ENCODE assay signal across 13 cellular contexts in genomic region chr21:38303300-38303699, GRCh38. TPM values are rescaled to one million over a fixed set of nuclear protein-coding genes. Genes with fewer than 3 reads are reported as not detected.
DNase-seq lines count a peak whose midpoint lies in the region; ATAC-seq and TF ChIP-seq lines count a peak whose summit lies in the region.
"Had no signal": no experiment of that assay in that cellular context is flagged by ENCODE, and none has a peak within 500 bp of the region (broad histone marks: within the 10 kb centered on the region; RNA-seq: fewer than 3 reads in every experiment).

No MANE protein-coding gene starts in this region.

- 11% methylated on average over 3 of the region's 3 CpGs for WGBS in SK-N-SH (ENCODE audit: low lambda C conversion rate)

- H3K27me3 ChIP-seq in SK-N-SH (ENCODE audit: insufficient read depth) = no peaks in the 10 kb centered on the region

- ATAC-seq in GM19023 (IDR thresholded peaks at IDR 0.05; ENCODE audit: unreplicated experiment) = no peak

- H3K4me3 ChIP-seq in SK-N-SH (ENCODE audit: low read depth in 2 of 2, low read length in 1 of 2) (no peak overlapping the region), fibroblast of villous mesenchyme (ENCODE audit: low read depth, low read length) (no peak overlapping the region), retinal pigment epithelial cell (ENCODE audit: low read length) (no peak overlapping the region)

- peak in 1 of 2 experiments; percentile 49; a peak in 1 of 4 replicates for TF ChIP-seq EP300 in SK-N-SH (IDR thresholded peaks at IDR 0.05; ENCODE audit: borderline replicate concordance in 1 of 2, low read depth in 1 of 2, low read length in 1 of 2)

- no peak overlapping the region for H3K4me2 ChIP-seq in SK-N-SH

- H3K27ac ChIP-seq in SK-N-SH (ENCODE audit: low read depth in 2 of 2, low read length in 1 of 2) = peak overlapping the region in 1 of 2 experiments; percentile 54; a peak in 2 of 4 replicates

- H3K9me3 ChIP-seq in SK-N-SH = no peaks in the 10 kb centered on the region

- no peak overlapping the region for H2AFZ ChIP-seq in SK-N-SH (ENCODE audit: low read depth)

- H3F3A ChIP-seq in SK-N-SH (replicated peaks; ENCODE audit: insufficient read depth) = peaks cover 17% of the 10 kb centered on the region

- no peaks in the 10 kb centered on the region for H3K9me2 ChIP-seq in SK-N-SH

- no peaks in the 10 kb centered on the region for H4K20me1 ChIP-seq in SK-N-SH (ENCODE audit: insufficient read depth)

- H3K36me3 ChIP-seq in SK-N-SH (replicated peaks in 1 of 2; ENCODE audit: control insufficient read depth in 1 of 2, insufficient read depth in 2 of 2, low read length in 1 of 2) = no peaks in the 10 kb centered on the region

- TF ChIP-seq CTCF in SK-N-SH (IDR thresholded peaks at IDR 0.05) = no peak
- no peak for TF ChIP-seq CTCF in fibroblast of villous mesenchyme (IDR thresholded peaks at IDR 0.05; ENCODE audit: insufficient read depth, low read depth, low read length)
- no peak for TF ChIP-seq CTCF in retinal pigment epithelial cell (conservative IDR thresholded peaks at IDR 0.05; ENCODE audit: low read depth, low read length)

- H3K79me2 ChIP-seq in SK-N-SH (ENCODE audit: insufficient read depth) = no peaks in the 10 kb centered on the region

- no peak for TF ChIP-seq RAD21 in SK-N-SH (IDR thresholded peaks at IDR 0.05; ENCODE audit: low read length)

- H3K4me1 ChIP-seq in SK-N-SH (ENCODE audit: control insufficient read depth in 1 of 2, insufficient read depth in 2 of 2, low read depth in 1 of 2, low read length in 1 of 2) = 0 out of 4 replicates have a peak, but pooled peaks cover 0 to 5% of the 10 kb centered on the region in 2 experiments

- no peak overlapping the region for H3K9ac ChIP-seq in SK-N-SH

- CTCF ChIA-PET in SK-N-SH (lab: Yijun Ruan, JAX) = interaction anchor here (0.9 kb wide), 1 partner anchor 53 kb away, joined by 3 read pairs; no protein-coding TSS in a partner anchor

- POLR2A ChIA-PET in SK-N-SH (lab: Yijun Ruan, JAX) = no interaction called here

- DNase-seq in EL (peak; percentile 91), SK-N-SH (no peak), fibroblast of villous mesenchyme (ENCODE audit: low read depth) (peak; percentile 96), retinal pigment epithelial cell (ENCODE audit: low read depth) (peak; percentile 77), islet precursor cell (no peak), T-helper 9 cell (no peak), HuH-7 (ENCODE audit: low spot score) (no peak)
- DNase-seq: activated CD4-positive, alpha-beta T cell treated with anti-CD3 and anti-CD28 coated beads, Interleukin-2, amount 50 U/mL, for 4 hours; activated naive CD8-positive, alpha-beta T cell treated with anti-CD3 and anti-CD28 coated beads, Interleukin-2, amount 10 ng/mL, durations not matched to agents 7 days and 5 days; erythroblast; stimulated activated naive CD4-positive, alpha-beta T cell treated with Interleukin-2 at 50 U/mL for 16 hours had no signal

TF ChIP-seq in SK-N-SH, 30 proteins besides CTCF, POLR2A, EP300 and RAD21:
- TF ChIP-seq FOSL2 (IDR thresholded peaks at IDR 0.05; ENCODE audit: borderline replicate concordance, low read depth) (peak; percentile 82), TCF12 (IDR thresholded peaks at IDR 0.05) (peak; percentile 67), RXRA (IDR thresholded peaks at IDR 0.05; ENCODE audit: borderline replicate concordance, low read depth) (no peak), EZH2phosphoT487 (IDR thresholded peaks at IDR 0.05; ENCODE audit: borderline replicate concordance, low read depth) (no peak), TAF1 (IDR thresholded peaks at IDR 0.05; ENCODE audit: borderline replicate concordance, low read depth, low read length) (no peak), SIN3A (IDR thresholded peaks at IDR 0.05; ENCODE audit: borderline replicate concordance, low read depth, low read length) (no peak), GABPA (IDR thresholded peaks at IDR 0.05; ENCODE audit: low read depth) (no peak), CHD2 (IDR thresholded peaks at IDR 0.05; ENCODE audit: low read length, partially characterized antibody) (no peak), JUND (IDR thresholded peaks at IDR 0.05) (peak; percentile 78), ZBTB33 (IDR thresholded peaks at IDR 0.05; ENCODE audit: borderline replicate concordance, low read depth) (no peak), MEF2A (IDR thresholded peaks at IDR 0.05; ENCODE audit: borderline replicate concordance, low read depth) (no peak), IRF3 (IDR thresholded peaks at IDR 0.05; ENCODE audit: low read depth, low read length) (no peak), NRF1 (IDR thresholded peaks at IDR 0.05; ENCODE audit: low read depth, low read length) (no peak), RFX5 (IDR thresholded peaks at IDR 0.05; ENCODE audit: low read length) (no peak), ELF1 (IDR thresholded peaks at IDR 0.05) (no peak), POLR2AphosphoS5 (IDR thresholded peaks at IDR 0.05; ENCODE audit: low read depth, low read length) (no peak), TEAD4 (IDR thresholded peaks at IDR 0.05; ENCODE audit: borderline replicate concordance, insufficient read depth) (no peak), MAX (IDR thresholded peaks at IDR 0.05; ENCODE audit: low read depth) (peak; percentile 80)
- TF ChIP-seq, protein P1, sequence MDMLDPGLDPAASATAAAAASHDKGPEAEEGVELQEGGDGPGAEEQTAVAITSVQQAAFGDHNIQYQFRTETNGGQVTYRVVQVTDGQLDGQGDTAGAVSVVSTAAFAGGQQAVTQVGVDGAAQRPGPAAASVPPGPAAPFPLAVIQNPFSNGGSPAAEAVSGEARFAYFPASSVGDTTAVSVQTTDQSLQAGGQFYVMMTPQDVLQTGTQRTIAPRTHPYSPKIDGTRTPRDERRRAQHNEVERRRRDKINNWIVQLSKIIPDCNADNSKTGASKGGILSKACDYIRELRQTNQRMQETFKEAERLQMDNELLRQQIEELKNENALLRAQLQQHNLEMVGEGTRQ (IDR thresholded peaks at IDR 0.05; ENCODE audit: borderline replicate concordance, low read depth, low read length) = no peak
- TF ChIP-seq, protein P2, sequence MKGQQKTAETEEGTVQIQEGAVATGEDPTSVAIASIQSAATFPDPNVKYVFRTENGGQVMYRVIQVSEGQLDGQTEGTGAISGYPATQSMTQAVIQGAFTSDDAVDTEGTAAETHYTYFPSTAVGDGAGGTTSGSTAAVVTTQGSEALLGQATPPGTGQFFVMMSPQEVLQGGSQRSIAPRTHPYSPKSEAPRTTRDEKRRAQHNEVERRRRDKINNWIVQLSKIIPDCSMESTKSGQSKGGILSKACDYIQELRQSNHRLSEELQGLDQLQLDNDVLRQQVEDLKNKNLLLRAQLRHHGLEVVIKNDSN (IDR thresholded peaks at IDR 0.05; ENCODE audit: borderline replicate concordance, low read depth) = peak; percentile 32; the same call in 1 of the 2 replicates
- TF ChIP-seq, protein P3, sequence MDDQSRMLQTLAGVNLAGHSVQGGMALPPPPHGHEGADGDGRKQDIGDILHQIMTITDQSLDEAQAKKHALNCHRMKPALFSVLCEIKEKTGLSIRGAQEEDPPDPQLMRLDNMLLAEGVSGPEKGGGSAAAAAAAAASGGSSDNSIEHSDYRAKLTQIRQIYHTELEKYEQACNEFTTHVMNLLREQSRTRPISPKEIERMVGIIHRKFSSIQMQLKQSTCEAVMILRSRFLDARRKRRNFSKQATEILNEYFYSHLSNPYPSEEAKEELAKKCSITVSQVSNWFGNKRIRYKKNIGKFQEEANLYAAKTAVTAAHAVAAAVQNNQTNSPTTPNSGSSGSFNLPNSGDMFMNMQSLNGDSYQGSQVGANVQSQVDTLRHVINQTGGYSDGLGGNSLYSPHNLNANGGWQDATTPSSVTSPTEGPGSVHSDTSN (IDR thresholded peaks at IDR 0.05) = peak; percentile 69
TF ChIP-seq in SK-N-SH: peak in this region for 6.

RNA-seq across cellular contexts. Expression of gene KCNJ15, which starts 46.5 kb away (rescaled TPM):
- polyA plus RNA-seq in SK-N-SH (2012; rRNA removed) = 0.02 and 0.03 TPM in 2 replicates
- polyA plus RNA-seq in SK-N-SH (2012; cell fraction: cytosol; rRNA removed) = 0.06 and 0.08 TPM in 2 replicates
- polyA plus RNA-seq in SK-N-SH (2012; cell fraction: nucleus; rRNA removed) = 0.04 TPM in 1 of 2 replicates, not detected in the other
- total RNA-seq in fibroblast of villous mesenchyme = under 0.01 TPM in 2 replicates
- total RNA-seq: activated naive CD8-positive, alpha-beta T cell treated with anti-CD3 and anti-CD28 coated beads, Interleukin-2, amount 10 ng/mL, durations not matched to agents 7 days and 5 days; SK-MEL-5 had no signal

Comparison
In these comparisons a context has a peak if more than half of its experiments do, and no peak if none do; other contexts are left out.
1. DNase-seq: peak in EL (single experiment), fibroblast of villous mesenchyme (single experiment) and retinal pigment epithelial cell (single experiment); none in SK-N-SH (single experiment), islet precursor cell (single experiment), T-helper 9 cell (single experiment) and HuH-7 (single experiment).